31 cellular contexts compared by ENCODE assay signal in the genomic region with DNA sequence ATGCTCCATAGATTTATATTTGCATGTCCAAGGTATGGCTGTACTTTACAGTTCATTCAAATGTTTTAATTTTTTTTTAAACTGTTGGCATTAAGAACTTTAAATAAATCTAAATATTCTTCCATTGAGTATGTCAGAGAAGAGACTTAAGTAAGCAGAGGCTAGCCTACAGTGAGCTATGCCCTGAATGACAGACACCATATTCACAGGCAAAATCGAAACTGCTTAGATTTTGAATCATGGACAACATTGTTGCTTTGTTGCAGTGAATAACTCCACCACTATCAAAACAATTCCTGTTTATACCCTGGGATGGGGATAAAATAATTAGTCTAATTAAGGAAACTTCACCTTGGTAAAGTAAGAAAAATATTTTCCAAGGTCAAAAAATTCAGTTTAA.
"Had no signal": no experiment of that assay in that cellular context is flagged by ENCODE, and none has a peak within 500 bp of the region (broad histone marks: within the 10 kb centered on the region; RNA-seq: fewer than 3 reads in every experiment).

No MANE protein-coding gene starts in this region.

- H3K27ac ChIP-seq: breast epithelium, parathyroid adenoma, spleen, testis, transverse colon, WERI-Rb-1 had no signal

- H3K4me1 ChIP-seq: breast epithelium, gastrocnemius medialis, parathyroid adenoma, right atrium auricular region, testis, transverse colon had no signal

- H3K27me3 ChIP-seq: breast epithelium, gastrocnemius medialis, right atrium auricular region, spleen, testis, transverse colon had no signal

- H2AFZ ChIP-seq: parathyroid adenoma had no signal

- ATAC-seq: activated CD4-positive, CD25-positive, alpha-beta regulatory T cell treated with anti-CD3 and anti-CD28 coated beads, Interleukin-2, amount 50 U/mL, for 24 hours; activated T-helper 17 cell treated with anti-CD3 and anti-CD28 coated beads, Interleukin-2, amount 50 U/mL, for 72 hours; gastrocnemius medialis; left cardiac atrium; naive thymus-derived CD8-positive, alpha-beta T cell; stimulated activated naive CD8-positive, alpha-beta T cell treated with anti-CD3 and anti-CD28 coated beads, Interleukin-15, Interleukin-2, amounts not matched to agents 100 U/mL and 50 U/mL, for 24 hours had no signal

- H3K79me2 ChIP-seq: parathyroid adenoma had no signal

- FAIRE-seq: colon, endometrium had no signal

- H3K9ac ChIP-seq: parathyroid adenoma had no signal

- H3K9me3 ChIP-seq: gastrocnemius medialis, testis, transverse colon had no signal

- H3K36me3 ChIP-seq: breast epithelium, gastrocnemius medialis, spleen had no signal

- H3K4me3 ChIP-seq: breast epithelium, gastrocnemius medialis, right atrium auricular region, spleen, testis, transverse colon had no signal

- DNase-seq: activated CD4-positive, alpha-beta memory T cell treated with anti-CD3 and anti-CD28 coated beads, Interleukin-2, amount 10 ng/mL, durations not matched to agents 7 days and 5 days; activated CD4-positive, alpha-beta T cell treated with anti-CD3 and anti-CD28 coated beads, Interleukin-2, amount 10 ng/mL, durations not matched to agents 24 days and 14 days; activated CD8-positive, alpha-beta memory T cell treated with anti-CD3 and anti-CD28 coated beads, Interleukin-2, amount 50 U/mL, for 48 hours; activated gamma-delta T cell treated with Interleukin-2 at 50 U/mL for 16 hours; activated naive CD4-positive, alpha-beta T cell treated with anti-CD3 and anti-CD28 coated beads, Interleukin-2, amount 50 U/mL, for 16 hours; activated T-cell treated with anti-CD3 and anti-CD28 coated beads, Interleukin-2, amount 50 U/mL, for 24 hours; amniotic stem cell; central memory CD4-positive, alpha-beta T cell; effector CD8-positive, alpha-beta T cell; gastrocnemius medialis; glutamatergic neuron; islet precursor cell; left cardiac atrium; midbrain; naive thymus-derived CD8-positive, alpha-beta T cell; nucleus accumbens; spleen; stimulated activated CD4-positive, alpha-beta T cell treated with anti-CD3 and anti-CD28 coated beads, Interleukin-2, amount 100 ng/mL, for 48 hours; stimulated activated naive CD8-positive, alpha-beta T cell treated with anti-CD3 and anti-CD28 coated beads, Interleukin-15, Interleukin-2, amounts not matched to agents 100 U/mL and 50 U/mL, for 24 hours; SW 1271; T1000; testis; transverse colon; WERI-Rb-1 had no signal
